In genomic region chr10:73246322-73246782, GRCh38 we compare ENCODE assay signal across 8 cellular contexts. TPM values are rescaled to one million over a fixed set of nuclear protein-coding genes. Genes with fewer than 3 reads are reported as not detected.
DNase-seq lines count a peak whose midpoint lies in the region; ATAC-seq and TF ChIP-seq lines count a peak whose summit lies in the region.

No MANE protein-coding gene starts in this region.

- H3K9me3 Mint-ChIP-seq in endothelial cell (ENCODE audit: unreplicated experiment) = no peaks in the 10 kb centered on the region

- peaks cover 75% of the 10 kb centered on the region for H3K36me3 ChIP-seq in DND-41 (ENCODE audit: insufficient read depth, low read length)
- peaks cover 86% of the 10 kb centered on the region for H3K36me3 ChIP-seq in OCI-LY1 (ENCODE audit: insufficient read depth, low read length)
- H3K36me3 ChIP-seq in neutrophil = peaks cover 18% of the 10 kb centered on the region

- H3K9ac ChIP-seq in DND-41 (ENCODE audit: low read depth, low read length) (peak overlapping the region; percentile 94), OCI-LY1 (ENCODE audit: low read length) (peak overlapping the region; percentile 97)

- H3F3A ChIP-seq in OCI-LY1 (ENCODE audit: insufficient read depth, low read length) = no peaks in the 10 kb centered on the region; the same call in 1 of the 2 replicates

- H3K4me3 ChIP-seq in DND-41 (ENCODE audit: low read depth in 1 of 2, low read length in 2 of 2) (peak overlapping the region; percentile 78 to 79), OCI-LY1 (ENCODE audit: low read depth, low read length, poor library complexity, severe bottlenecking) (peak overlapping the region; percentile 94), neutrophil (ENCODE audit: low read depth in 1 of 2, low read length in 1 of 2) (peak overlapping the region; percentile 83 to 84)

- no peak for TF ChIP-seq CTCF in DND-41 (IDR thresholded peaks at IDR 0.05; ENCODE audit: borderline replicate concordance, extremely low read depth, low read length, poor library complexity, severe bottlenecking)
- no peak for TF ChIP-seq CTCF in OCI-LY1 (IDR thresholded peaks at IDR 0.05; ENCODE audit: low read length)
- no peak for TF ChIP-seq CTCF in endothelial cell (IDR thresholded peaks at IDR 0.05; ENCODE audit: unreplicated experiment)
- no peak for TF ChIP-seq CTCF in neutrophil (IDR thresholded peaks at IDR 0.05)

- H3K4me1 Mint-ChIP-seq in endothelial cell (ENCODE audit: unreplicated experiment) = peaks cover 40% of the 10 kb centered on the region

- no peaks in the 10 kb centered on the region for H3K9me3 ChIP-seq in DND-41 (ENCODE audit: insufficient read depth, low read length, severe bottlenecking)
- H3K9me3 ChIP-seq in OCI-LY1 (ENCODE audit: low read length) = no peaks in the 10 kb centered on the region
- no peaks in the 10 kb centered on the region for H3K9me3 ChIP-seq in neutrophil

- H3K27ac Mint-ChIP-seq in endothelial cell (ENCODE audit: unreplicated experiment) = peak overlapping the region; percentile 88

- H3K27me3 ChIP-seq in DND-41 (ENCODE audit: insufficient read depth, low read length, poor library complexity) (no peaks in the 10 kb centered on the region), OCI-LY1 (ENCODE audit: insufficient read depth, low read length) (no peaks in the 10 kb centered on the region), neutrophil (no peaks in the 10 kb centered on the region)

- DNase-seq in DND-41 (no peak), endothelial cell (ENCODE audit: low spot score) (no peak), T1000 (lab: John Stamatoyannopoulos, UW) (no peak), D341Med (ENCODE audit: low spot score) (no peak)
- DNase-seq in stimulated activated CD4-positive, alpha-beta T cell treated with anti-CD3 and anti-CD28 coated beads, Interleukin-2, amount 100 ng/mL, for 48 hours = no peak

- H3K4me3 Mint-ChIP-seq in endothelial cell (ENCODE audit: unreplicated experiment) = peak overlapping the region; percentile 95

- H3K9me2 ChIP-seq in OCI-LY1 (ENCODE audit: low read depth, low read length) = no peaks in the 10 kb centered on the region

- H3K27me3 Mint-ChIP-seq in endothelial cell (ENCODE audit: unreplicated experiment) = peaks cover 2% of the 10 kb centered on the region

- peaks cover 16% of the 10 kb centered on the region; the same call in 1 of the 2 replicates for H4K20me1 ChIP-seq in DND-41 (ENCODE audit: insufficient read depth, low read length)
- no peaks in the 10 kb centered on the region for H4K20me1 ChIP-seq in OCI-LY1 (ENCODE audit: insufficient read depth, low read length)

- peak overlapping the region; percentile 98 for H2AFZ ChIP-seq in DND-41 (ENCODE audit: low read depth, low read length)
- no peak overlapping the region; the same call in 1 of the 2 replicates for H2AFZ ChIP-seq in OCI-LY1 (ENCODE audit: low read length)

- peaks cover 62% of the 10 kb centered on the region for H3K4me1 ChIP-seq in DND-41 (ENCODE audit: insufficient read depth, low read length)
- peaks cover 59% of the 10 kb centered on the region for H3K4me1 ChIP-seq in OCI-LY1 (ENCODE audit: insufficient read depth, low read length, severe bottlenecking)
- peaks cover 16 to 17% of the 10 kb centered on the region in 2 experiments for H3K4me1 ChIP-seq in neutrophil (ENCODE audit: control insufficient read depth in 1 of 2, insufficient read depth in 1 of 2, low read depth in 1 of 2, low read length in 1 of 2)

- H3K4me2 ChIP-seq in DND-41 (ENCODE audit: insufficient read depth, low read length) = peak overlapping the region; percentile 62
- H3K4me2 ChIP-seq in OCI-LY1 (ENCODE audit: low read length) = peak overlapping the region; percentile 96

- peak overlapping the region; percentile 97 for H3K27ac ChIP-seq in DND-41 (ENCODE audit: low read length)
- peak overlapping the region; percentile 83 for H3K27ac ChIP-seq in OCI-LY1 (ENCODE audit: low read depth, low read length, poor library complexity, severe bottlenecking)
- H3K27ac ChIP-seq in neutrophil = peak overlapping the region; percentile 75

- ATAC-seq in DND-41 (ENCODE audit: insufficient read depth, low read depth) = no peak
- ATAC-seq in HG03025 (IDR thresholded peaks at IDR 0.05; ENCODE audit: low FRiP score, unreplicated experiment) = no peak

- peaks cover 87% of the 10 kb centered on the region for H3K79me2 ChIP-seq in DND-41 (ENCODE audit: insufficient read depth, low read length)
- peaks cover 38% of the 10 kb centered on the region for H3K79me2 ChIP-seq in OCI-LY1 (ENCODE audit: insufficient read depth, low read length)

- peaks cover 21% of the 10 kb centered on the region for H3K36me3 Mint-ChIP-seq in endothelial cell (ENCODE audit: low read depth, unreplicated experiment)

RNA-seq across cellular contexts. Expression of gene DNAJC9, which starts 0.7 kb away (rescaled TPM):
- total RNA-seq in endothelial cell (ENCODE audit: unreplicated experiment) = 24.5 TPM

RNA-seq across cellular contexts. Expression of gene MRPS16, which starts 6.1 kb away (rescaled TPM):
- total RNA-seq in endothelial cell (ENCODE audit: unreplicated experiment) = 78.6 TPM
